Comparison of ENCODE assay signal across 1 cellular context in genomic region chr1:168610111-168610510, GRCh38.
TF ChIP-seq lines count a peak whose summit lies in the region.

No MANE protein-coding gene starts in this region.

TF ChIP-seq in HepG2, 621 proteins besides CTCF, POLR2A, EP300 and RAD21:
- peak; percentile 24; the same call in 1 of the 2 replicates for TF ChIP-seq STAG1 (CRISPR knock-in tag; IDR thresholded peaks at IDR 0.05)
- no peak for TF ChIP-seq ZNF460 (CRISPR knock-in tag; IDR thresholded peaks at IDR 0.05; ENCODE audit: borderline replicate concordance)
